9 cellular contexts compared by ENCODE assay signal in the genomic region with DNA sequence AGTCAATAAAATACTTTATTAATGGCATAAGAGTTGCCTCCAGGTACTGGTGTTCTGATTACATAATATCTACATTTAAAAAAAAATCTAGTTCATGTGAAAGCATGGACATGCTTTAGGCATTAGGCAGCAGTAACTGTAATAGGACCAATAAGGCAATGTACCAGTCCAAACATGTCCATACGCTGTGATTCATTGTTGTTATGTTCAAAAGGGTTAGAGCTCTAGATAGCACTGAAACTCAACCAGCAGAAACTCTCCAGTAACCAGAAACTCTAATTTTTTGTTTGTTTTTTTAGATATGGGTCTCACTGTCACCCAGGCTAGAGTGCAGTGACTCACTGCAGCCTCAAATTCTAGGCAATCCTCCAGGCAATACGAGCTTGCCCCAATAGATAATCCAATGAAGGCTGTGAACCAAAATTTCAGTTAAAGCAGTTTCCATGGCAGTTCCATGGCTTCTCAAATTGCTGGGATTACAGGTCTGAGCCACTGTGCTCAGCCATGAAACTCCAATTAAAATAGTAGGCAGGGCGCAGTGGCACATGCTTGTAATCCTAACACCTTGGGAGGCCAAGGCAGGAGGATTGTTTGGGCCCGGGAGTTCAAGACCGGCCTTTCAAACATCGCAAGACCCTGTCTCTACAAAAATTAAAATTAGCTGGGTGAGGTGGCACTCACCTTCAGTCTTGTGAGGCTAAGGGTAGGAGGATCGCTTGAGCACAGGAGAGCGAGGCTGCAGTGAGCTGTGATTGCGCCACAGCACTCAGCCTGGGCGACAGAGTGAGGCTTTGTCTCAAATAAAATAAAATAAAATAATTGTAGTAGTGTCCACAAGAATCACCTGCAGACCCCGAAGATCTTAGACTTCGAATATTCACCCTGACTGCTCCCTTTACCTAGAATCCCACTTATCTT. TPM values are rescaled to one million over a fixed set of nuclear protein-coding genes. Genes with fewer than 3 reads are reported as not detected.
DNase-seq lines count a peak whose midpoint lies in the region; ATAC-seq and TF ChIP-seq lines count a peak whose summit lies in the region.
"Had no signal": no experiment of that assay in that cellular context is flagged by ENCODE, and none has a peak within 500 bp of the region (broad histone marks: within the 10 kb centered on the region; RNA-seq: fewer than 3 reads in every experiment).

No MANE protein-coding gene starts in this region.

- BruUV-seq in HCT116 (replicated peaks; lab: Mats Ljungman, UMichigan), result no TSS peak

- peak overlapping the region; percentile 28; the same call in 1 of the 2 replicates for H3K27ac ChIP-seq in HCT116 (ENCODE audit: low read depth, low read length)
- H3K27ac ChIP-seq: spleen had no signal

- H3K36me3 ChIP-seq in HCT116 (ENCODE audit: control insufficient read depth in 1 of 2, insufficient read depth in 2 of 2, low read length in 2 of 2), result no peaks in the 10 kb centered on the region
- H3K36me3 ChIP-seq: spleen had no signal

- POLR2A ChIA-PET in HCT116 (lab: Charles Lee), result interaction anchor here (1.4 kb wide), 1 partner anchor 57 kb away, joined by 4 read pairs; no protein-coding TSS in a partner anchor
- POLR2A ChIA-PET in WTC11 (lab: Charles Lee), result no interaction called here
- POLR2A ChIA-PET in activated CD4-positive, alpha-beta memory T cell treated with anti-CD3 and anti-CD28 coated beads for 36 hours (lab: Charles Lee), result interaction anchor here (0.6 kb wide), 1 partner anchor 729 kb away, joined by 5 read pairs; no protein-coding TSS in a partner anchor

- H3K27ac Mint-ChIP-seq in WTC11, result peak overlapping the region; percentile 3
- H3K27ac Mint-ChIP-seq in activated naive CD8-positive, alpha-beta T cell treated with anti-CD3 and anti-CD28 coated beads for 36 hours, result no peak overlapping the region
- no peak overlapping the region for H3K27ac Mint-ChIP-seq in activated naive CD8-positive, alpha-beta T cell treated with anti-CD3 and anti-CD28 coated beads, Interleukin-2, amount 50 U/mL, for 24 hours
- H3K27ac Mint-ChIP-seq in activated CD4-positive, alpha-beta memory T cell treated with anti-CD3 and anti-CD28 coated beads for 36 hours, result no peak overlapping the region

- H4K20me1 ChIP-seq in HCT116 (ENCODE audit: insufficient read depth), result no peaks in the 10 kb centered on the region

- H3K27me3 Mint-ChIP-seq in WTC11 (ENCODE audit: low read depth), result no peaks in the 10 kb centered on the region
- no peaks in the 10 kb centered on the region for H3K27me3 Mint-ChIP-seq in activated naive CD8-positive, alpha-beta T cell treated with anti-CD3 and anti-CD28 coated beads for 36 hours
- no peaks in the 10 kb centered on the region for H3K27me3 Mint-ChIP-seq in activated naive CD8-positive, alpha-beta T cell treated with anti-CD3 and anti-CD28 coated beads, Interleukin-2, amount 50 U/mL, for 24 hours
- no peaks in the 10 kb centered on the region for H3K27me3 Mint-ChIP-seq in activated CD4-positive, alpha-beta memory T cell treated with anti-CD3 and anti-CD28 coated beads for 36 hours

- RAD21 ChIA-PET in HCT116 (lab: Charles Lee; ENCODE audit: low non-redundant PET in 1 of 2, low total read pairs in 2 of 2, uncharacterized antibody in 2 of 2, unreplicated experiment in 2 of 2), result no interaction called here

- peaks cover 12% of the 10 kb centered on the region for H3K36me3 Mint-ChIP-seq in WTC11
- no peaks in the 10 kb centered on the region for H3K36me3 Mint-ChIP-seq in activated naive CD8-positive, alpha-beta T cell treated with anti-CD3 and anti-CD28 coated beads for 36 hours
- H3K36me3 Mint-ChIP-seq in activated naive CD8-positive, alpha-beta T cell treated with anti-CD3 and anti-CD28 coated beads, Interleukin-2, amount 50 U/mL, for 24 hours (ENCODE audit: low read depth), result no peaks in the 10 kb centered on the region
- H3K36me3 Mint-ChIP-seq in activated CD4-positive, alpha-beta memory T cell treated with anti-CD3 and anti-CD28 coated beads for 36 hours, result no peaks in the 10 kb centered on the region

- no peak for TF ChIP-seq CTCF in HCT116 (IDR thresholded peaks at IDR 0.05 in 2 of 3, conservative IDR thresholded peaks at IDR 0.05 in 1 of 3; ENCODE audit: borderline replicate concordance in 1 of 3, insufficient read depth in 1 of 3, low read depth in 2 of 3, low read length in 2 of 3)
- TF ChIP-seq CTCF in WTC11 (IDR thresholded peaks at IDR 0.05), result no peak

- no peaks in the 10 kb centered on the region for H3K9me3 ChIP-seq in HCT116 (ENCODE audit: control insufficient read depth in 1 of 2, insufficient read depth in 1 of 2, low read depth in 1 of 2, low read length in 2 of 2)

- H3K27me3 ChIP-seq in HCT116 (ENCODE audit: insufficient read depth, low read length), result no peaks in the 10 kb centered on the region
- H3K27me3 ChIP-seq: spleen had no signal

- H3K9ac ChIP-seq in HCT116 (ENCODE audit: low read length), result no peak overlapping the region

- peak overlapping the region; percentile 91 for H2AFZ ChIP-seq in HCT116 (ENCODE audit: low read depth, low read length, poor library complexity, severe bottlenecking)

- intact Hi-C loops in HCT116 (cut with micrococcal nuclease), result no loop called here
- intact Hi-C loops in activated CD4-positive, alpha-beta memory T cell treated with anti-CD3 and anti-CD28 coated beads for 36 hours (cut with micrococcal nuclease), result no loop called here

- H3K4me3 Mint-ChIP-seq in WTC11, result no peak overlapping the region
- no peak overlapping the region for H3K4me3 Mint-ChIP-seq in activated naive CD8-positive, alpha-beta T cell treated with anti-CD3 and anti-CD28 coated beads for 36 hours
- H3K4me3 Mint-ChIP-seq in activated naive CD8-positive, alpha-beta T cell treated with anti-CD3 and anti-CD28 coated beads, Interleukin-2, amount 50 U/mL, for 24 hours, result no peak overlapping the region
- no peak overlapping the region for H3K4me3 Mint-ChIP-seq in activated CD4-positive, alpha-beta memory T cell treated with anti-CD3 and anti-CD28 coated beads for 36 hours

- peak; percentile 67 for ATAC-seq in HCT116
- ATAC-seq in WTC11, result no peak
- no peak for ATAC-seq in activated naive CD8-positive, alpha-beta T cell treated with anti-CD3 and anti-CD28 coated beads, Interleukin-2, amount 50 U/mL, for 24 hours

- no peak for DNase-seq in HCT116 (ENCODE audit: low read depth, low spot score)
- no peak for DNase-seq in WTC11 (ENCODE audit: low spot score)
- peak; percentile 89 for DNase-seq in glomerular visceral epithelial cell (ENCODE audit: extremely low spot score)
- peak; percentile 97 for DNase-seq in stromal cell of bone marrow (ENCODE audit: low read depth)
- no peak for DNase-seq in activated naive CD8-positive, alpha-beta T cell treated with anti-CD3 and anti-CD28 coated beads for 36 hours
- no peak for DNase-seq in activated naive CD8-positive, alpha-beta T cell treated with anti-CD3 and anti-CD28 coated beads, Interleukin-2, amount 50 U/mL, for 24 hours
- DNase-seq in activated CD4-positive, alpha-beta memory T cell treated with anti-CD3 and anti-CD28 coated beads for 36 hours, result no peak
- DNase-seq in NCI-H1694 treated with DMSO at 0.1 percent for 48 hours (lab: John Stamatoyannopoulos, UW), result no peak
- DNase-seq: spleen had no signal

- peaks cover 6 to 25% of the 10 kb centered on the region in 2 experiments; a peak in 3 of 4 replicates for H3K4me1 ChIP-seq in HCT116 (ENCODE audit: control insufficient read depth in 1 of 2, insufficient read depth in 2 of 2, low read length in 2 of 2)

- peaks cover 9% of the 10 kb centered on the region for H3K9me3 Mint-ChIP-seq in WTC11
- H3K9me3 Mint-ChIP-seq in activated naive CD8-positive, alpha-beta T cell treated with anti-CD3 and anti-CD28 coated beads for 36 hours, result peaks cover 7% of the 10 kb centered on the region
- peaks cover 9% of the 10 kb centered on the region for H3K9me3 Mint-ChIP-seq in activated naive CD8-positive, alpha-beta T cell treated with anti-CD3 and anti-CD28 coated beads, Interleukin-2, amount 50 U/mL, for 24 hours
- peaks cover 4% of the 10 kb centered on the region for H3K9me3 Mint-ChIP-seq in activated CD4-positive, alpha-beta memory T cell treated with anti-CD3 and anti-CD28 coated beads for 36 hours

- H3K4me3 ChIP-seq in HCT116 (replicated peaks in 1 of 2; ENCODE audit: low read depth in 1 of 2, low read length in 2 of 2), result no peak overlapping the region
- H3K4me3 ChIP-seq: spleen had no signal

- H3K79me2 ChIP-seq in HCT116 (ENCODE audit: insufficient read depth, low read length), result no peaks in the 10 kb centered on the region

- no peak for TF ChIP-seq POLR2A in HCT116 (IDR thresholded peaks at IDR 0.05; ENCODE audit: borderline replicate concordance, extremely low read depth, insufficient read depth, insufficient read length)

- no peak for TF ChIP-seq RAD21 in HCT116 (IDR thresholded peaks at IDR 0.05; ENCODE audit: low read depth)

- peak overlapping the region; percentile 47; the same call in 1 of the 2 replicates for H3K4me2 ChIP-seq in HCT116 (ENCODE audit: low read length)

- H3K9me2 ChIP-seq in HCT116 (ENCODE audit: insufficient read depth), result no peaks in the 10 kb centered on the region

- peaks cover 36% of the 10 kb centered on the region for H3K4me1 Mint-ChIP-seq in WTC11
- no peaks in the 10 kb centered on the region for H3K4me1 Mint-ChIP-seq in activated naive CD8-positive, alpha-beta T cell treated with anti-CD3 and anti-CD28 coated beads for 36 hours
- no peaks in the 10 kb centered on the region for H3K4me1 Mint-ChIP-seq in activated naive CD8-positive, alpha-beta T cell treated with anti-CD3 and anti-CD28 coated beads, Interleukin-2, amount 50 U/mL, for 24 hours
- H3K4me1 Mint-ChIP-seq in activated CD4-positive, alpha-beta memory T cell treated with anti-CD3 and anti-CD28 coated beads for 36 hours (ENCODE audit: low read depth), result no peaks in the 10 kb centered on the region

- CTCF ChIA-PET in HCT116 (lab: Charles Lee) (no interaction called here), WTC11 (lab: Charles Lee) (no interaction called here)
- CTCF ChIA-PET in activated CD4-positive, alpha-beta memory T cell treated with anti-CD3 and anti-CD28 coated beads for 36 hours (lab: Charles Lee), result interaction anchor here (1.5 kb wide), 1 partner anchor 213 kb away, joined by 3 read pairs; no protein-coding TSS in a partner anchor

RNA-seq across cellular contexts. Expression of a gene that starts 36.3 kb away (rescaled TPM):
- total RNA-seq in HCT116 (2021; ENCODE audit: unreplicated experiment) (0.22 TPM), WTC11 (2021) (4.6 to 7.5 TPM (median 6.2 TPM) in 3 replicates)
- 0.08 TPM in 1 of 2 replicates, not detected in the other for polyA plus RNA-seq in HCT116 (2012)
- total RNA-seq in activated naive CD8-positive, alpha-beta T cell treated with anti-CD3 and anti-CD28 coated beads for 36 hours, result under 1 TPM; 0.19 to 0.38 TPM
- under 1 TPM in 1 of 2 experiments, not detected in 1; 0.22 TPM for total RNA-seq in activated CD4-positive, alpha-beta memory T cell treated with anti-CD3 and anti-CD28 coated beads for 36 hours

RNA-seq across cellular contexts. Expression of a gene that starts 57.6 kb away (rescaled TPM):
- 79.7 TPM for total RNA-seq in HCT116 (2021; ENCODE audit: unreplicated experiment)
- 9.0 and 14.9 TPM in 2 replicates for polyA plus RNA-seq in HCT116 (2012)
- total RNA-seq in WTC11 (2021), result 81.4 to 98.9 TPM (median 81.6 TPM) in 3 replicates
- 100 to 1,000 TPM; 120 to 131 TPM for total RNA-seq in activated naive CD8-positive, alpha-beta T cell treated with anti-CD3 and anti-CD28 coated beads for 36 hours
- total RNA-seq in activated CD4-positive, alpha-beta memory T cell treated with anti-CD3 and anti-CD28 coated beads for 36 hours, result 10 to 100 TPM; 91.2 to 95.8 TPM

RNA-seq across cellular contexts. Expression of a gene that starts 58.6 kb away (rescaled TPM):
- total RNA-seq in HCT116 (2021; ENCODE audit: unreplicated experiment) (86.9 TPM), WTC11 (2021) (61.7 to 72.3 TPM (median 64.5 TPM) in 3 replicates)
- 78.5 and 96.8 TPM in 2 replicates for polyA plus RNA-seq in HCT116 (2012)
- 10 to 100 TPM; 61.3 to 65.3 TPM for total RNA-seq in activated naive CD8-positive, alpha-beta T cell treated with anti-CD3 and anti-CD28 coated beads for 36 hours
- 10 to 100 TPM; 51.2 to 52.4 TPM for total RNA-seq in activated CD4-positive, alpha-beta memory T cell treated with anti-CD3 and anti-CD28 coated beads for 36 hours

Comparison
In these comparisons a context has a peak if more than half of its experiments do, and no peak if none do; other contexts are left out.
1. DNase-seq: peak in glomerular visceral epithelial cell (single experiment) and stromal cell of bone marrow (single experiment); none in HCT116 (single experiment), WTC11 (single experiment), activated naive CD8-positive, alpha-beta T cell treated with anti-CD3 and anti-CD28 coated beads for 36 hours (single experiment), activated naive CD8-positive, alpha-beta T cell treated with anti-CD3 and anti-CD28 coated beads, Interleukin-2, amount 50 U/mL, for 24 hours (single experiment), activated CD4-positive, alpha-beta memory T cell treated with anti-CD3 and anti-CD28 coated beads for 36 hours (single experiment) and NCI-H1694 treated with DMSO at 0.1 percent for 48 hours (single experiment).